ENCODE assay signal across 1 cellular context in genomic region chr22:45671783-45672563, GRCh38.
TF ChIP-seq lines count a peak whose summit lies in the region.

A gene with protein sequence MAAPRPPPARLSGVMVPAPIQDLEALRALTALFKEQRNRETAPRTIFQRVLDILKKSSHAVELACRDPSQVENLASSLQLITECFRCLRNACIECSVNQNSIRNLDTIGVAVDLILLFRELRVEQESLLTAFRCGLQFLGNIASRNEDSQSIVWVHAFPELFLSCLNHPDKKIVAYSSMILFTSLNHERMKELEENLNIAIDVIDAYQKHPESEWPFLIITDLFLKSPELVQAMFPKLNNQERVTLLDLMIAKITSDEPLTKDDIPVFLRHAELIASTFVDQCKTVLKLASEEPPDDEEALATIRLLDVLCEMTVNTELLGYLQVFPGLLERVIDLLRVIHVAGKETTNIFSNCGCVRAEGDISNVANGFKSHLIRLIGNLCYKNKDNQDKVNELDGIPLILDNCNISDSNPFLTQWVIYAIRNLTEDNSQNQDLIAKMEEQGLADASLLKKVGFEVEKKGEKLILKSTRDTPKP (plus strand): TSS chr22:45671834. CDS start chr22:45672064, 230 bp downstream.

TF ChIP-seq in WTC11, 78 proteins besides CTCF, POLR2A, EP300 and RAD21 (continued from another document):
- TF ChIP-seq, protein P1, sequence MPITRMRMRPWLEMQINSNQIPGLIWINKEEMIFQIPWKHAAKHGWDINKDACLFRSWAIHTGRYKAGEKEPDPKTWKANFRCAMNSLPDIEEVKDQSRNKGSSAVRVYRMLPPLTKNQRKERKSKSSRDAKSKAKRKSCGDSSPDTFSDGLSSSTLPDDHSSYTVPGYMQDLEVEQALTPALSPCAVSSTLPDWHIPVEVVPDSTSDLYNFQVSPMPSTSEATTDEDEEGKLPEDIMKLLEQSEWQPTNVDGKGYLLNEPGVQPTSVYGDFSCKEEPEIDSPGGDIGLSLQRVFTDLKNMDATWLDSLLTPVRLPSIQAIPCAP (CRISPR knock-in tag; IDR thresholded peaks at IDR 0.05) = peak; percentile 78; the same call in 1 of the 2 replicates
- TF ChIP-seq GRHL2 (CRISPR knock-in tag; IDR thresholded peaks at IDR 0.05; ENCODE audit: insufficient replicate concordance, severe bottlenecking) = no peak
- TF ChIP-seq JUN (CRISPR knock-in tag; IDR thresholded peaks at IDR 0.05) = peak; percentile 58; the same call in 1 of the 2 replicates
- TF ChIP-seq ZNF121 (CRISPR knock-in tag; IDR thresholded peaks at IDR 0.05) = peak; percentile 100
- TF ChIP-seq E2F5 (CRISPR knock-in tag; IDR thresholded peaks at IDR 0.05) = peak; percentile 36; the same call in 1 of the 2 replicates
- TF ChIP-seq ZSCAN18 (CRISPR knock-in tag; IDR thresholded peaks at IDR 0.05) = no peak
- TF ChIP-seq, protein P2, sequence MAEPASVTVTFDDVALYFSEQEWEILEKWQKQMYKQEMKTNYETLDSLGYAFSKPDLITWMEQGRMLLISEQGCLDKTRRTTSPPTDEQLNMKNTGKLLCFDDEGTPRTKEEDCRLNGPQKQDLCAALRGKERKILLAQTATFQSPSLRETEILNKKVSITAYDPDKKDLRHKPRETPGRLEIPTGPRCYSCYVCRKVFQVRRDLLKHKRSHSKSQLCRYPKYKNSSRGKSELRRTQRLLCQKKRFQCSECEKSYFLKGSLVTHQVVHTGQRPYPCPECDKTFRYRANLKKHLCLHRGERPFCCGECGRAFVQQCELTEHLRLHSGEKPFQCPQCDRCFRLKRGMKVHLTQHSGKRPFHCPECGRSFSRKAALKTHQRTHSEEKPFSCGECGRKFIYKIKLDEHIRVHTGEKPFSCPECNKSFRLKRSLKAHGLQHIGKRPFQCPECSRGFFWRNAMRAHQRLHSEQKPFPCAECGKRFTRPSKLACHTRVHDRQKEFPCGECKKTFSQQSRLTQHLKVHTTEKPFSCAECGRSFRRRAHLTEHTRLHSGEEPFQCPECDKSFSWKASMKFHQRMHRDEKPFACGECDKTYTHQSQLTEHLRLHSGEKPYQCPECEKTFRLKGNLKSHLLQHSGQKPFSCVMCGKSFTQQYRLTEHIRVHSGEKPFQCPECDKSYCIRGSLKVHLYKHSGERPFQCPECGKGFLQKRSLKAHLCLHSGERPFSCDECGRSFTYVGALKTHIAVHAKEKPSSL (CRISPR knock-in tag; conservative IDR thresholded peaks at IDR 0.05) = no peak
- peak; percentile 90 for TF ChIP-seq ZNF263 (CRISPR knock-in tag; IDR thresholded peaks at IDR 0.05; ENCODE audit: low read depth)
- TF ChIP-seq, protein P3, sequence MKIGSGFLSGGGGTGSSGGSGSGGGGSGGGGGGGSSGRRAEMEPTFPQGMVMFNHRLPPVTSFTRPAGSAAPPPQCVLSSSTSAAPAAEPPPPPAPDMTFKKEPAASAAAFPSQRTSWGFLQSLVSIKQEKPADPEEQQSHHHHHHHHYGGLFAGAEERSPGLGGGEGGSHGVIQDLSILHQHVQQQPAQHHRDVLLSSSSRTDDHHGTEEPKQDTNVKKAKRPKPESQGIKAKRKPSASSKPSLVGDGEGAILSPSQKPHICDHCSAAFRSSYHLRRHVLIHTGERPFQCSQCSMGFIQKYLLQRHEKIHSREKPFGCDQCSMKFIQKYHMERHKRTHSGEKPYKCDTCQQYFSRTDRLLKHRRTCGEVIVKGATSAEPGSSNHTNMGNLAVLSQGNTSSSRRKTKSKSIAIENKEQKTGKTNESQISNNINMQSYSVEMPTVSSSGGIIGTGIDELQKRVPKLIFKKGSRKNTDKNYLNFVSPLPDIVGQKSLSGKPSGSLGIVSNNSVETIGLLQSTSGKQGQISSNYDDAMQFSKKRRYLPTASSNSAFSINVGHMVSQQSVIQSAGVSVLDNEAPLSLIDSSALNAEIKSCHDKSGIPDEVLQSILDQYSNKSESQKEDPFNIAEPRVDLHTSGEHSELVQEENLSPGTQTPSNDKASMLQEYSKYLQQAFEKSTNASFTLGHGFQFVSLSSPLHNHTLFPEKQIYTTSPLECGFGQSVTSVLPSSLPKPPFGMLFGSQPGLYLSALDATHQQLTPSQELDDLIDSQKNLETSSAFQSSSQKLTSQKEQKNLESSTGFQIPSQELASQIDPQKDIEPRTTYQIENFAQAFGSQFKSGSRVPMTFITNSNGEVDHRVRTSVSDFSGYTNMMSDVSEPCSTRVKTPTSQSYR (CRISPR knock-in tag; IDR thresholded peaks at IDR 0.05) = peak; percentile 79
- TF ChIP-seq, protein P4, sequence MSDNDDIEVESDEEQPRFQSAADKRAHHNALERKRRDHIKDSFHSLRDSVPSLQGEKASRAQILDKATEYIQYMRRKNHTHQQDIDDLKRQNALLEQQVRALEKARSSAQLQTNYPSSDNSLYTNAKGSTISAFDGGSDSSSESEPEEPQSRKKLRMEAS (CRISPR knock-in tag; IDR thresholded peaks at IDR 0.05) = peak; percentile 68
- peak; percentile 70; the same call in 1 of the 2 replicates for TF ChIP-seq FOXP4 (CRISPR knock-in tag; IDR thresholded peaks at IDR 0.05)
